9 cellular contexts compared by ENCODE assay signal in the genomic region with DNA sequence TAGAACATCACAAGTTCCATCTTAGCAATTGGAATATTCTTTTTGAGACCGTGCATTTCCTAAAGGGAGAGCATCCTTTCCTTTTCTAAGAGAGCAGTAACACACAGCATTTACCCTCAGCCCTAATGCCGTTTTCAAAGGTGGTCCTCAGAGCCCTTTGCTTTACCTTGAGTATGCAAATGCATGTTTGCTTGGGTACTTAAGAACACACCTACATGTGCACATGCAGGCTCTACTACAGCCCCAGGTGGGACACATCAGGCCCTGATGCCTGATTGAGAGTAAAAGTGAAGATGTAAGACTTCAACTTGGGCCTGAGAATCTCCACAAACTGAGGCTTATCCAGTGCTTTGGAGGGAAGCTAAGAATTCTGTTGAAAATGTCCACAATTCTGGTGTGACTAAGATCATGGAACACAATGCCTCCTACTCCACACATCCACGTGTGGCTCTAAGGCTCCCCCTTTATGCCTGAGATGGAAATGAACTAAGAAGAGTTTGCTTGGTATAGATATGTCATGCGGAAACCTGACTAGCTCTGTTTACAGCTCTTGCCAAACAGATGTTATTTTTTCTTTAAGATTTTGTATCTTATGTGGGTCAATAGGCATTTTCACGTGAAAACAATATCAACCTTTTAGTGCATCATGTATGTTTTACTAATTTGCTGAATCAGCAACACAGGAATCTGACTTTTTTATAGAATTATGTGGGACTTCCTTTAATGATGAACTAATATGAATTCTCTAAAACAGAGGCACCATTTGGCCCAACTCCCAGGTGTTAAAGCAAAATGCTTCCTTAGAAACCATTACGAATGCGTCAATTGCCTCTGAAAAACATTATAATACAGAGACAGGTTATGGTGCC. TPM values are rescaled to one million over a fixed set of nuclear protein-coding genes. Genes with fewer than 3 reads are reported as not detected.
DNase-seq lines count a peak whose midpoint lies in the region; ATAC-seq and TF ChIP-seq lines count a peak whose summit lies in the region.
"Had no signal": no experiment of that assay in that cellular context is flagged by ENCODE, and none has a peak within 500 bp of the region (broad histone marks: within the 10 kb centered on the region; RNA-seq: fewer than 3 reads in every experiment).

No MANE protein-coding gene starts in this region.

- DNase-seq in heart right ventricle (peak in 1 of 2 donors; percentile 24), Right ventricle myocardium inferior (ENCODE audit: missing footprints) (no peak), RKO (ENCODE audit: low spot score) (peak; percentile 78), fibroblast of villous mesenchyme (ENCODE audit: low read depth) (peak; percentile 55), vagina (ENCODE audit: extremely low spot score in 2 of 2) (no peak), NCI-H1436 treated with DMSO at 0.1 percent for 48 hours (lab: John Stamatoyannopoulos, UW) (no peak), activated T-cell treated with anti-CD3 and anti-CD28 coated beads for 4 hours (no peak), NCI-H1092 (lab: John Stamatoyannopoulos, UW) (no peak)

- TF ChIP-seq POLR2A in vagina (IDR thresholded peaks at IDR 0.05), result no peak

- intact Hi-C loops in heart right ventricle (cut with DNase I), result loop anchor here in 8 of 10 donors (2.0 to 10.0 kb wide), 7 partner anchors 36 to 136 kb away; no protein-coding TSS in a partner anchor
- intact Hi-C loops in Right ventricle myocardium inferior (cut with DNase I), result no loop called here
- intact Hi-C loops in vagina (cut with DNase I), result no loop called here

- H3K4me3 ChIP-seq in heart right ventricle (no peak overlapping the region), fibroblast of villous mesenchyme (ENCODE audit: low read depth, low read length) (no peak overlapping the region), vagina (no peak overlapping the region)
- H3K4me3 ChIP-seq: SK-N-MC had no signal

- H3K4me1 ChIP-seq in heart right ventricle (peaks cover 0 to 68% (median 12%) of the 10 kb centered on the region in 9 donors), vagina (no peaks in the 10 kb centered on the region)

- ATAC-seq in heart right ventricle, result peak in 5 of 8 donors; percentile 49 to 78 (median 76)
- ATAC-seq in Right ventricle myocardium inferior, result no peak

- H3K9me3 ChIP-seq in heart right ventricle, result no peaks in the 10 kb centered on the region
- no peaks in the 10 kb centered on the region for H3K9me3 ChIP-seq in vagina

- peak in 8 of 9 donors; percentile 43 to 78 (median 56) for TF ChIP-seq CTCF in heart right ventricle (IDR thresholded peaks at IDR 0.05)
- peak; percentile 53 for TF ChIP-seq CTCF in fibroblast of villous mesenchyme (IDR thresholded peaks at IDR 0.05; ENCODE audit: insufficient read depth, low read depth, low read length)
- peak in 2 of 3 experiments; percentile 15 to 18 for TF ChIP-seq CTCF in vagina (IDR thresholded peaks at IDR 0.05)

- H3K27me3 ChIP-seq in heart right ventricle (no peaks in the 10 kb centered on the region), vagina (no peaks in the 10 kb centered on the region)

- H3K27ac ChIP-seq in heart right ventricle (peak overlapping the region in 2 of 10 donors; percentile 38 to 51), vagina (no peak overlapping the region)
- H3K27ac ChIP-seq: SK-N-MC had no signal

- H3K36me3 ChIP-seq in heart right ventricle (peaks cover 0 to 38% (median 0%) of the 10 kb centered on the region in 9 donors), vagina (peaks cover 0 to 12% of the 10 kb centered on the region in 2 donors)

- WGBS in heart right ventricle, 2 donors, result 58 to 72% methylated on average over 7 of the region's 7 CpGs

RNA-seq across cellular contexts. Expression of a gene that starts 48.9 kb away (rescaled TPM):
- 10 to 100 TPM; 10.0 to 26.7 (median 13.1) TPM for total RNA-seq in heart right ventricle
- 10 to 100 TPM; 18.9 to 21.7 TPM for polyA plus RNA-seq in heart right ventricle
- total RNA-seq in Right ventricle myocardium inferior, result 15.0 TPM
- total RNA-seq in fibroblast of villous mesenchyme, result 8.2 and 9.3 TPM in 2 replicates
- 13.8 TPM for total RNA-seq in vagina

Comparison
In these comparisons a context has a peak if more than half of its experiments do, and no peak if none do; other contexts are left out.
1. intact Hi-C loops: an anchor here in heart right ventricle (2.0 to 10.0 kb wide); none called in Right ventricle myocardium inferior and vagina.
2. DNase-seq: peak in RKO (single experiment) and fibroblast of villous mesenchyme (single experiment); none in Right ventricle myocardium inferior (single experiment), vagina (0 of 2), NCI-H1436 treated with DMSO at 0.1 percent for 48 hours (single experiment), activated T-cell treated with anti-CD3 and anti-CD28 coated beads for 4 hours (single experiment) and NCI-H1092 (single experiment).
3. Peak in every context shown above with its lines, with median percentiles within 50 percentile points of each other: CTCF ChIP-seq.